1 cellular context compared by ENCODE assay signal in the genomic region with DNA sequence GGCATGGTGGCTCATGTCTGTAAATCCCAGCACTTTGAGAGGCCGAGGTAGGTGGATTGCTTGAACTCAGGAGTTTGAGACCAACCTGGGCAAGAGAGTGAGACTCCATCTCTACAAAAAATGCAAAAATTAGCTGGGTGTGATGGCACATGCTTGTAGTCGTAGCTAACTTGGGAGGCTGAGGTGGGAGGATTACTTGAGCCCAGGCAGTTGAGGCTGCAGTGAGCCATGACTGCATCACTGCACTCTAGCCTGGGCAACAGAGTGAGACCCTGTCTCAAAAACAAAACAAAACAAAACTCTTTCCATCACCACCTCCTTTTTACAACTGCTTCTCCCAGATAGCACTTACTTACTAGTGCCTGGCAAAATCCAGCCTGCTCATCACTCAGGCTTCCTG.
TF ChIP-seq lines count a peak whose summit lies in the region.

No MANE protein-coding gene starts in this region.

TF ChIP-seq in neural cell, 6 proteins besides CTCF, POLR2A, EP300 and RAD21 (continued from another document):
- TF ChIP-seq MXI1 (conservative IDR thresholded peaks at IDR 0.05; ENCODE audit: poor library complexity, severe bottlenecking) = no peak
- no peak for TF ChIP-seq TAF1 (IDR thresholded peaks at IDR 0.05; ENCODE audit: low read depth)
TF ChIP-seq in neural cell: peak in this region for 0.
